Comparison of ENCODE assay signal across 10 cellular contexts in the genomic region with DNA sequence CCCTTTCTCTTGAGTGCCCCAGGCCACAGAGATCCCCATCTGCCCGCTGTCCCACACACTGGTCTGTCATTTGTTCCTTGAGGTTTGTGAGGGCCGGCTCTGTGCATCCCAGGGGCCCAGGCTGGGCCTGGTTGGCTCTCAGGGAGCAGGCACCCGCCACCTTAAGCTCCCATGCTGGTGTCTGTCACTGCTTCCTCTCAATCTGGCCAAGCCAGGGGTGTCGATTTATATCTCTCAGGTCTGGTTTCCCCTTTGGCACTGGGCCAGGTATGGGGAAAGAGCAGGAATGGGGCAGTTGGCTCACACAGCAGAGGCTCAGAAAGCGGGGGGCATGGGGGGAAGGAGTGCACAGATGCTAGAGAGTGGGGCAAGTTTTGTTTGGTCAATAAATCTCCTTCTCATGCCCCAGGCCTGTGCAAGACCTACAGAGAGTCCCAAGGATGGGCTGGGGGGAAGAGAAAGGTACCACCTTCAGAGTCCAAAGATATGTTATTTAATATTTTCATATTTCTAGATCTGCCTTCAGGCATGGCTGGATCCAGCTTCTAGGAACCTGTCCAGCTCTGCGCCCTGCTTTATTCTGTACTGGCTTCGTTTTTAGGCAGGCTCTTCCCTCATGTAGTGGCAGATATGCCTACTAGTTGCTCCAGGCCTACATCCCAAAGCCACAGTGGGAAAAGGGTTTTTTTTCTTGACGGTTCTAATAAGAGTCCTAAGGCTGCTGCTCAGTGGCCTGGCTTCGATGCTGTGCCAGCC. TPM values are rescaled to one million over a fixed set of nuclear protein-coding genes. Genes with fewer than 3 reads are reported as not detected.
DNase-seq lines count a peak whose midpoint lies in the region; ATAC-seq and TF ChIP-seq lines count a peak whose summit lies in the region.
"Had no signal": no experiment of that assay in that cellular context is flagged by ENCODE, and none has a peak within 500 bp of the region (broad histone marks: within the 10 kb centered on the region; RNA-seq: fewer than 3 reads in every experiment).

No MANE protein-coding gene starts in this region.

- H3K4me1 ChIP-seq in esophagus muscularis mucosa (peaks cover 0 to 13% (median 10%) of the 10 kb centered on the region in 4 donors), stomach (peaks cover 0 to 10% (median 3%) of the 10 kb centered on the region in 4 donors)
- H3K4me1 ChIP-seq: gastrocnemius medialis had no signal

- H3K36me3 ChIP-seq in esophagus muscularis mucosa (peaks cover 81 to 100% (median 99%) of the 10 kb centered on the region in 4 donors), stomach (peaks cover 85 to 100% (median 100%) of the 10 kb centered on the region in 4 donors)

- no peak overlapping the region for H3K4me3 Mint-ChIP-seq in activated T-cell treated with anti-CD3 and anti-CD28 coated beads, Interleukin-2, amount 50 U/mL, for 24 hours
- no peak overlapping the region for H3K4me3 Mint-ChIP-seq in activated B cell treated with CpG ODN at 0.5 μM for 24 hours

- DNase-seq in activated T-cell treated with anti-CD3 and anti-CD28 coated beads, Interleukin-2, amount 50 U/mL, for 24 hours: no peak
- no peak for DNase-seq in activated T-cell treated with anti-CD3 and anti-CD28 coated beads, Interleukin-2, amount 50 U/mL, for 1 hour
- no peak for DNase-seq in activated B cell treated with CpG ODN at 0.5 μM for 24 hours
- no peak for DNase-seq in esophagus muscularis mucosa (ENCODE audit: extremely low spot score)
- no peak for DNase-seq in stomach
- no peak for DNase-seq in H4 (ENCODE audit: low spot score)
- DNase-seq in stimulated activated CD4-positive, alpha-beta T cell treated with anti-CD3 and anti-CD28 coated beads, Interleukin-4, amount 100 ng/mL, for 24 hours: no peak
- DNase-seq: amygdala, gastrocnemius medialis had no signal

- H3K9me3 ChIP-seq in esophagus muscularis mucosa (no peaks in the 10 kb centered on the region), stomach (no peaks in the 10 kb centered on the region)
- H3K9me3 ChIP-seq: gastrocnemius medialis had no signal

- H3K27ac ChIP-seq in esophagus muscularis mucosa (replicated peaks in 1 of 4): peak overlapping the region; percentile 18 to 50 (median 42)
- peak overlapping the region in 3 of 5 donors; percentile 7 to 36 (median 27) for H3K27ac ChIP-seq in stomach
- H3K27ac ChIP-seq: gastrocnemius medialis had no signal

- intact Hi-C loops in activated B cell treated with CpG ODN at 0.5 μM for 24 hours (cut with micrococcal nuclease): no loop called here
- intact Hi-C loops in esophagus muscularis mucosa (cut with DNase I): no loop called here
- intact Hi-C loops in stomach (cut with DNase I; ENCODE audit: low total_unique reads): no loop called here

- H3K4me3 ChIP-seq in esophagus muscularis mucosa (no peak overlapping the region), stomach (no peak overlapping the region)
- H3K4me3 ChIP-seq: gastrocnemius medialis had no signal

- peak overlapping the region; percentile 79 for H3K27ac Mint-ChIP-seq in activated T-cell treated with anti-CD3 and anti-CD28 coated beads, Interleukin-2, amount 50 U/mL, for 24 hours
- H3K27ac Mint-ChIP-seq in activated B cell treated with CpG ODN at 0.5 μM for 24 hours: peak overlapping the region; percentile 68

- H3K27me3 ChIP-seq in esophagus muscularis mucosa (no peaks in the 10 kb centered on the region), stomach (no peaks in the 10 kb centered on the region)
- H3K27me3 ChIP-seq: gastrocnemius medialis had no signal

- TF ChIP-seq POLR2A in esophagus muscularis mucosa (IDR thresholded peaks at IDR 0.05; ENCODE audit: low read depth): no peak
- no peak for TF ChIP-seq POLR2A in stomach (IDR thresholded peaks at IDR 0.05)

- TF ChIP-seq CTCF in activated B cell treated with CpG ODN at 0.5 μM for 24 hours (IDR thresholded peaks at IDR 0.05): no peak
- no peak for TF ChIP-seq CTCF in esophagus muscularis mucosa (IDR thresholded peaks at IDR 0.05)
- no peak for TF ChIP-seq CTCF in stomach (IDR thresholded peaks at IDR 0.05)

- no peaks in the 10 kb centered on the region for H3K9me3 Mint-ChIP-seq in activated T-cell treated with anti-CD3 and anti-CD28 coated beads, Interleukin-2, amount 50 U/mL, for 24 hours
- H3K9me3 Mint-ChIP-seq in activated B cell treated with CpG ODN at 0.5 μM for 24 hours: no peaks in the 10 kb centered on the region

- POLR2A ChIA-PET in activated B cell treated with CpG ODN at 0.5 μM for 24 hours (lab: Charles Lee): no interaction called here

- H3K27me3 Mint-ChIP-seq in activated T-cell treated with anti-CD3 and anti-CD28 coated beads, Interleukin-2, amount 50 U/mL, for 24 hours: no peaks in the 10 kb centered on the region
- no peaks in the 10 kb centered on the region for H3K27me3 Mint-ChIP-seq in activated B cell treated with CpG ODN at 0.5 μM for 24 hours

- H3K4me1 Mint-ChIP-seq in activated T-cell treated with anti-CD3 and anti-CD28 coated beads, Interleukin-2, amount 50 U/mL, for 24 hours (ENCODE audit: low read depth): peaks cover 24% of the 10 kb centered on the region
- peaks cover 31% of the 10 kb centered on the region for H3K4me1 Mint-ChIP-seq in activated B cell treated with CpG ODN at 0.5 μM for 24 hours

- CTCF ChIA-PET in activated B cell treated with CpG ODN at 0.5 μM for 24 hours (lab: Charles Lee): interaction anchor here (0.6 to 1.6 kb wide), 3 partner anchors 25 to 168 kb away, joined by 3 to 4 read pairs (median 3); no protein-coding TSS in a partner anchor

- no peak for TF ChIP-seq EP300 in esophagus muscularis mucosa (IDR thresholded peaks at IDR 0.05)
- no peak for TF ChIP-seq EP300 in stomach (IDR thresholded peaks at IDR 0.05)

- no peak for ATAC-seq in activated B cell treated with CpG ODN at 0.5 μM for 24 hours (ENCODE audit: low read depth)
- ATAC-seq in GM21526 (IDR thresholded peaks at IDR 0.05; ENCODE audit: low FRiP score, unreplicated experiment): no peak
- ATAC-seq: gastrocnemius medialis had no signal

- H3K36me3 Mint-ChIP-seq in activated T-cell treated with anti-CD3 and anti-CD28 coated beads, Interleukin-2, amount 50 U/mL, for 24 hours (ENCODE audit: low read depth): peaks cover 98% of the 10 kb centered on the region
- H3K36me3 Mint-ChIP-seq in activated B cell treated with CpG ODN at 0.5 μM for 24 hours (ENCODE audit: low read depth): peaks cover 93% of the 10 kb centered on the region

- 82% methylated on average over 9 of the region's 9 CpGs for WGBS in esophagus muscularis mucosa
- 74 to 84% (median 78%) methylated on average over 9 of the region's 9 CpGs for WGBS in stomach, 5 donors

RNA-seq across cellular contexts. Expression of a gene that starts 34.3 kb away (rescaled TPM):
- total RNA-seq in activated B cell treated with CpG ODN at 0.5 μM for 24 hours (176 and 202 TPM in 2 replicates), esophagus muscularis mucosa (100 to 1,000 TPM in 3 of 4 donors, 10 to 100 TPM in 1; 72.7 to 167 (median 116) TPM), stomach (100 to 1,000 TPM in 2 of 5 donors, 10 to 100 TPM in 3; 23.9 to 120 (median 55.2) TPM)
- 10 to 100 TPM; 17.4 to 55.8 (median 18.9) TPM for polyA plus RNA-seq in stomach
- 8.5 and 9.0 TPM in 2 replicates for total RNA-seq in H4 (2014; rRNA removed; shearing (Covaris generic))

RNA-seq across cellular contexts. Expression of a gene that starts 53.9 kb away (rescaled TPM):
- total RNA-seq in activated B cell treated with CpG ODN at 0.5 μM for 24 hours (144 and 167 TPM in 2 replicates), esophagus muscularis mucosa (under 1 TPM in 3 of 4 donors, not detected in 1; under 0.01 to 0.50 (median 0.17) TPM), stomach (under 1 TPM in 2 of 5 donors, not detected in 3; 0.14 to 0.73 TPM)
- under 1 TPM in 2 of 3 donors, not detected in 1; 0.33 to 0.44 TPM for polyA plus RNA-seq in stomach
- 1.0 and 2.2 TPM in 2 replicates for total RNA-seq in H4 (2014; rRNA removed; shearing (Covaris generic))

Comparison
In these comparisons a context has a peak if more than half of its experiments do, and no peak if none do; other contexts are left out.
1. RNA of a gene that starts 53.9 kb away (total RNA-seq): 144 to 167 TPM in activated B cell treated with CpG ODN at 0.5 μM for 24 hours; 1.0 to 2.2 TPM in H4, under 0.01 to 0.50 TPM in esophagus muscularis mucosa and 0.14 to 0.73 TPM in stomach; every median in the first group is over 10 times any median in the second.